ENCODE assay signal across 23 cellular contexts in genomic region chr19:5072115-5072514, GRCh38.
"Had no signal": no experiment of that assay in that cellular context is flagged by ENCODE, and none has a peak within 500 bp of the region (broad histone marks: within the 10 kb centered on the region; RNA-seq: fewer than 3 reads in every experiment).

No MANE protein-coding gene starts in this region.

- H3K36me3 ChIP-seq: colonic mucosa had no signal

- H3K9me3 ChIP-seq: colonic mucosa, esophagus muscularis mucosa, neutrophil, pancreas, spleen, testis, tibial artery, upper lobe of left lung had no signal

- H3K27me3 Mint-ChIP-seq: central memory CD8-positive, alpha-beta T cell; dendritic cell treated with granulocyte-macrophage colony-stimulating factor and Interleukin-4, amounts not matched to agents 40 ng/mL and 50 ng/mL, for 4 days; naive thymus-derived CD8-positive, alpha-beta T cell; stimulated activated memory B cell treated with anti-CD40 and anti-IgM and Interleukin-4, amounts not matched to agents 10 μg/mL and 1 μg/mL and 100 μg/mL, for 72 hours had no signal

- H3K27me3 ChIP-seq: colonic mucosa, esophagus muscularis mucosa, foreskin keratinocyte, neutrophil, pancreas, spleen, testis, tibial artery, upper lobe of left lung had no signal

- H3K4me3 ChIP-seq: colonic mucosa, esophagus muscularis mucosa, pancreas, skin epidermis, spleen, testis, tibial artery, upper lobe of left lung had no signal

- H3K36me3 Mint-ChIP-seq: stimulated activated memory B cell treated with anti-CD40 and anti-IgM and Interleukin-4, amounts not matched to agents 10 μg/mL and 1 μg/mL and 100 μg/mL, for 72 hours had no signal

- DNase-seq: colonic mucosa; effector CD8-positive, alpha-beta T cell; foreskin keratinocyte; glutamatergic neuron; hypothalamus; mammary epithelial cell; mesendoderm; naive thymus-derived CD8-positive, alpha-beta T cell; nephron progenitor cell; pancreas; spleen; stimulated activated CD4-positive, alpha-beta T cell treated with anti-CD3 and anti-CD28 coated beads, Interleukin-4, amount 100 ng/mL, for 4 hours; stimulated activated naive CD8-positive, alpha-beta T cell treated with anti-CD3 and anti-CD28 coated beads, Interleukin-15, Interleukin-2, amounts not matched to agents 100 U/mL and 50 U/mL, for 24 hours; substantia nigra; testis; tibial artery had no signal

- ATAC-seq: foreskin keratinocyte; naive thymus-derived CD8-positive, alpha-beta T cell; pancreas; stimulated activated memory B cell treated with anti-CD40 and anti-IgM and Interleukin-4, amounts not matched to agents 10 μg/mL and 1 μg/mL and 100 μg/mL, for 72 hours; stimulated activated naive CD8-positive, alpha-beta T cell treated with anti-CD3 and anti-CD28 coated beads, Interleukin-15, Interleukin-2, amounts not matched to agents 100 U/mL and 50 U/mL, for 24 hours had no signal

- H3K4me3 Mint-ChIP-seq: central memory CD8-positive, alpha-beta T cell; dendritic cell treated with granulocyte-macrophage colony-stimulating factor and Interleukin-4, amounts not matched to agents 40 ng/mL and 50 ng/mL, for 4 days; naive thymus-derived CD8-positive, alpha-beta T cell; nephron progenitor cell; stimulated activated memory B cell treated with anti-CD40 and anti-IgM and Interleukin-4, amounts not matched to agents 10 μg/mL and 1 μg/mL and 100 μg/mL, for 72 hours had no signal

- H3K27ac Mint-ChIP-seq: dendritic cell treated with granulocyte-macrophage colony-stimulating factor and Interleukin-4, amounts not matched to agents 40 ng/mL and 50 ng/mL, for 4 days; nephron progenitor cell had no signal

- H3K27ac ChIP-seq: colonic mucosa, esophagus muscularis mucosa, foreskin keratinocyte, neutrophil, pancreas, spleen, testis, tibial artery, upper lobe of left lung had no signal

- H3K4me1 ChIP-seq: colonic mucosa, foreskin keratinocyte, pancreas, tibial artery had no signal

- H3K9me3 Mint-ChIP-seq: central memory CD8-positive, alpha-beta T cell; dendritic cell treated with granulocyte-macrophage colony-stimulating factor and Interleukin-4, amounts not matched to agents 40 ng/mL and 50 ng/mL, for 4 days; naive thymus-derived CD8-positive, alpha-beta T cell; nephron progenitor cell; stimulated activated memory B cell treated with anti-CD40 and anti-IgM and Interleukin-4, amounts not matched to agents 10 μg/mL and 1 μg/mL and 100 μg/mL, for 72 hours had no signal
